ENCODE assay signal across 8 cellular contexts in the genomic region with DNA sequence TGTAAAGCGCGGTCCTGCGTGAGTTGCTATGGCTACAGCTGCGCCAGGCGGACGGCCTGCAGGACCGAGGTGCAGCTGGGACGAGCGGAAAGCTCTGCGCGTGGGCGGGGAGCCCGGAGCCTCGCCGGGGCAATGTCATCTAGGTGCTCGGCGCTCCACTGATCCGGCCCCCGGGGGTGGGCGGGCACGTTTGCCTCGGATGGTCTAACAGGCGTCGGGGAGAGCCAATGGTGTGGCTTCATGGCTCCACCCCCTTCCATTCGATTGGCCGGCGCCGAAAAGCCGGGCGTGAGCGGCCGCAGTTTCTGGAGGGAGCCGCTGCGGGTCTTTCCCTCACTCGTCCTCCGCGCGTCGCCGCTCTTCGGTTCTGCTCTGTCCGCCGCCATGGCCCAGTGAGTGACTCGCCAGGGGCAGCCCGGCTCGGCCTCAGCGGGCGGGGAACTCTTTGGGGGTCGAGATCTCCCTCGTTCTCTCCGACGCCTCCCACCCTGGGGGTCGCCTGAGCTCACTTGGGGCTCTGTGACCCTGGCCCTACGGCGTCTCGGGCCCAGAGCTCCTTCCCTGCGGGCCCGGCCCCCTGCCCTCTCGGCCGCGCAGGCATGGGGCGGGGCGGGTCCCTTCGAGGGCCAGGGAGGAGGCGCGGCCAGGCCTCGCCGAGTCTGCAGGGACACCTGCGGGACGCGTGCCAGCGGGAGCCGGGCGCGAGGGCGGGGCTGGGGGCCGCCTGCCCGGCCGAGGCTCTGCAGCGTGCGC. TPM values are rescaled to one million over a fixed set of nuclear protein-coding genes. Genes with fewer than 3 reads are reported as not detected.
DNase-seq lines count a peak whose midpoint lies in the region; ATAC-seq and TF ChIP-seq lines count a peak whose summit lies in the region.

A gene (plus strand): TSS at position 331 of the 753 bp plus-strand sequence. CDS start 54 bp downstream, at position 385.

- CTCF ChIA-PET in A673 (lab: Charles Lee), result interaction anchor here (0.6 kb wide), 1 partner anchor 194 kb away, joined by 4 read pairs; no protein-coding TSS in a partner anchor

- no peaks in the 10 kb centered on the region for H3K27me3 ChIP-seq in A673 (replicated peaks; ENCODE audit: insufficient read depth, low read depth, low read length, poor library complexity)
- H3K27me3 ChIP-seq in breast epithelium, result no peaks in the 10 kb centered on the region

- peak; percentile 60 for TF ChIP-seq POLR2A in breast epithelium (IDR thresholded peaks at IDR 0.05)

- H3K4me3 ChIP-seq in A673 (ENCODE audit: low read depth, low read length, poor library complexity, severe bottlenecking) (peak within 1 kb of the TSS; percentile 95), breast epithelium (peak within 1 kb of the TSS; percentile 88 to 95 (median 93)), iPS-18c (ENCODE audit: insufficient read depth, low read depth, low read length) (peak within 1 kb of the TSS; percentile 94), skin epidermis (peak within 1 kb of the TSS; percentile 78 to 97 (median 92))

- BruUV-seq in A673 (replicated peaks; lab: Mats Ljungman, UMichigan), result no TSS peak

- H3K9me3 ChIP-seq in A673 (ENCODE audit: low read depth, low read length, poor library complexity, severe bottlenecking) (no peaks in the 10 kb centered on the region), breast epithelium (peaks cover 0 to 6% of the 10 kb centered on the region in 2 donors), iPS-18c (ENCODE audit: control insufficient read depth, insufficient read depth, low read length) (peaks cover 2% of the 10 kb centered on the region)

- intact Hi-C loops in A673 (cut with micrococcal nuclease; ENCODE audit: unreplicated experiment) (loop anchor here (1.0 kb wide), 1 partner anchor 11 kb away; no protein-coding TSS in a partner anchor), breast epithelium (cut with DNase I; ENCODE audit: low total_unique reads) (no loop called here)

- H3K27ac ChIP-seq in A673 (ENCODE audit: low read depth, low read length, poor library complexity, severe bottlenecking), result peak within 1 kb of the TSS; percentile 94
- H3K27ac ChIP-seq in VCaP, result peak within 1 kb of the TSS; percentile 93
- peak within 1 kb of the TSS; percentile 82 to 92 for H3K27ac ChIP-seq in breast epithelium
- H3K27ac ChIP-seq in skin epidermis, result peak within 1 kb of the TSS in 20 of 21 experiments; percentile 74 to 94 (median 89)

- TF ChIP-seq CTCF in A673 (conservative IDR thresholded peaks at IDR 0.05; ENCODE audit: low read depth, low read length), result no peak
- TF ChIP-seq CTCF in VCaP (conservative IDR thresholded peaks at IDR 0.05), result no peak; the same call in 1 of the 2 replicates
- TF ChIP-seq CTCF in breast epithelium (IDR thresholded peaks at IDR 0.05), result no peak

- H3K4me1 ChIP-seq in A673 (ENCODE audit: insufficient read depth, low read length, poor library complexity, severe bottlenecking), result peaks cover 18% of the 10 kb centered on the region
- peaks cover 0 to 6% of the 10 kb centered on the region in 2 donors for H3K4me1 ChIP-seq in breast epithelium

- H3K36me3 ChIP-seq in A673 (ENCODE audit: insufficient read depth, low read length, poor library complexity, severe bottlenecking) (peaks cover 36% of the 10 kb centered on the region), breast epithelium (no peaks in the 10 kb centered on the region)

- ATAC-seq in GM18868 (IDR thresholded peaks at IDR 0.05; ENCODE audit: unreplicated experiment), result peak; percentile 92
- ATAC-seq in HG03108 (IDR thresholded peaks at IDR 0.05; ENCODE audit: unreplicated experiment), result peak; percentile 97

- DNase-seq in A673 (ENCODE audit: low spot score) (peak; percentile 100), NCI-H2196 (lab: John Stamatoyannopoulos, UW; ENCODE audit: unreplicated experiment) (peak; percentile 98), breast epithelium (ENCODE audit: low spot score in 2 of 2) (peak; percentile 96 to 98)

- POLR2A ChIA-PET in A673 (lab: Charles Lee; ENCODE audit: low non-redundant PET), result interaction anchor here (1.0 kb wide), 1 partner anchor 11 kb away, joined by 6 read pairs; no protein-coding TSS in a partner anchor

RNA-seq across cellular contexts. Expression of the gene that starts here (rescaled TPM):
- total RNA-seq in A673 (2021), result 423 and 451 TPM in 2 replicates
- total RNA-seq in breast epithelium, result 100 to 1,000 TPM in 2 of 3 donors, 10 to 100 TPM in 1; 85.6 to 211 (median 101) TPM

Comparison
In these comparisons a context has a peak if more than half of its experiments do, and no peak if none do; other contexts are left out.
1. Peak in every context shown above with its lines: DNase-seq, ATAC-seq, H3K4me3 ChIP-seq and H3K27ac ChIP-seq.